17 cellular contexts compared by ENCODE assay signal in genomic region chr16:73026754-73027654, GRCh38.
"Had no signal": no experiment of that assay in that cellular context is flagged by ENCODE, and none has a peak within 500 bp of the region (broad histone marks: within the 10 kb centered on the region; RNA-seq: fewer than 3 reads in every experiment).

No MANE protein-coding gene starts in this region.

- H3K9me3 ChIP-seq: left lung, pancreas, transverse colon had no signal

- H3K27me3 Mint-ChIP-seq: activated naive CD8-positive, alpha-beta T cell treated with anti-CD3 and anti-CD28 coated beads, Interleukin-2, amount 50 U/mL, for 24 hours had no signal

- H3K9me3 Mint-ChIP-seq: activated naive CD4-positive, alpha-beta T cell treated with anti-CD3 and anti-CD28 coated beads for 36 hours; activated naive CD8-positive, alpha-beta T cell treated with anti-CD3 and anti-CD28 coated beads, Interleukin-2, amount 50 U/mL, for 24 hours; neural crest cell had no signal

- ATAC-seq: activated naive CD8-positive, alpha-beta T cell treated with anti-CD3 and anti-CD28 coated beads, Interleukin-2, amount 50 U/mL, for 24 hours; esophagus mucosa; left lung; SK-N-SH treated with all-trans-retinoic acid at 6 μM for 48 hours had no signal

- H3K4me3 ChIP-seq: left lung, pancreas, transverse colon had no signal

- H3K27me3 ChIP-seq: left lung, pancreas, transverse colon had no signal

- H3K4me3 Mint-ChIP-seq: activated naive CD4-positive, alpha-beta T cell treated with anti-CD3 and anti-CD28 coated beads for 36 hours; activated naive CD8-positive, alpha-beta T cell treated with anti-CD3 and anti-CD28 coated beads, Interleukin-2, amount 50 U/mL, for 24 hours had no signal

- H3K36me3 ChIP-seq: left lung, pancreas, transverse colon had no signal

- H3K4me1 Mint-ChIP-seq: activated naive CD8-positive, alpha-beta T cell treated with anti-CD3 and anti-CD28 coated beads, Interleukin-2, amount 50 U/mL, for 24 hours had no signal

- H3K27ac ChIP-seq: left lung had no signal

- H3K27ac Mint-ChIP-seq: activated naive CD4-positive, alpha-beta T cell treated with anti-CD3 and anti-CD28 coated beads for 36 hours; activated naive CD8-positive, alpha-beta T cell treated with anti-CD3 and anti-CD28 coated beads, Interleukin-2, amount 50 U/mL, for 24 hours had no signal

- DNase-seq: activated CD4-positive, CD25-positive, alpha-beta regulatory T cell treated with anti-CD3 and anti-CD28 coated beads, Interleukin-2, amount 50 U/mL, for 72 hours; activated naive CD4-positive, alpha-beta T cell treated with anti-CD3 and anti-CD28 coated beads for 36 hours; activated naive CD8-positive, alpha-beta T cell treated with anti-CD3 and anti-CD28 coated beads, Interleukin-2, amount 50 U/mL, for 24 hours; activated T-cell treated with anti-CD3 and anti-CD28 coated beads for 4 hours; hippocampal formation; kidney; left lung; stimulated activated CD4-positive, alpha-beta T cell treated with anti-CD3 and anti-CD28 coated beads, Interleukin-4, amount 100 ng/mL, for 24 hours; stimulated activated naive CD4-positive, alpha-beta T cell treated with Interleukin-2 at 50 U/mL for 16 hours; substantia nigra; T-helper 1 cell; T1000; transverse colon had no signal
